1 cellular context compared by ENCODE assay signal in the genomic region with DNA sequence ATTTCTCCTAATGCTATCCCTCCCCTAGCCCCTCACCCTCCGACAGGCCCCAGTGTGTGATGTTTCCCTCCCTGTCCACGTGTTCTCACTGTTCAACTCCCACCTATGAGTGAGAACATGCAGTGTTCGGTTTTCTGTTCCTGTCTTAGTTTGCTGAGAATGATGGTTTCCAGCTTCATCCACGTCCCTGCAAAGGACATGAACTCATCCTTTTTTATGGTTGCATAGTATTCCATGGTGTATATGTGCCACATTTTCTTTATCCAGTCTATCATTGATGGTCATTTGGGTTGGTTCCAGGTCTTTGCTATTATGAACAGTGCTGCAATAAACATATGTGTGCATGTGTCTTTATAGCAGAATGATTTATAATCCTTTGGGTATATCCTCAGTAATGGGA.
TF ChIP-seq lines count a peak whose summit lies in the region.
"Not testable (repeated sequence)": the region's sequence is repeated elsewhere in the genome, so short reads cannot be mapped to it uniquely, and the experiment has no call there.

No MANE protein-coding gene starts in this region.

- not testable (repeated sequence) for TF ChIP-seq CTCF in HEK293 (tag by site-specific recombination; IDR thresholded peaks at IDR 0.05)

- CTCF ChIA-PET in HEK293 (lab: Yijun Ruan, JAX): not testable (repeated sequence)

- not testable (repeated sequence) for H3K4me1 ChIP-seq in HEK293 (ENCODE audit: control insufficient read depth, insufficient read depth, low read length)

- not testable (repeated sequence) for H3K36me3 ChIP-seq in HEK293 (ENCODE audit: control insufficient read depth in 2 of 2, insufficient read depth in 1 of 2, low read length in 2 of 2)

- H3K9me3 ChIP-seq in HEK293 (ENCODE audit: control insufficient read depth, insufficient read depth, low read depth, low read length): not testable (repeated sequence)

- not testable (repeated sequence) for H3K4me3 ChIP-seq in HEK293 (ENCODE audit: low read depth, low read length)

- H3K27ac ChIP-seq in HEK293 (ENCODE audit: extremely low read depth, low read depth, low read length): not testable (repeated sequence)

- POLR2A ChIA-PET in HEK293 (lab: Yijun Ruan, JAX): not testable (repeated sequence)

TF ChIP-seq in HEK293, 187 proteins besides CTCF, POLR2A, EP300 and RAD21:
- peak; percentile 96 for TF ChIP-seq ZNF146 (tag by site-specific recombination; IDR thresholded peaks at IDR 0.05)
- TF ChIP-seq, protein P1, sequence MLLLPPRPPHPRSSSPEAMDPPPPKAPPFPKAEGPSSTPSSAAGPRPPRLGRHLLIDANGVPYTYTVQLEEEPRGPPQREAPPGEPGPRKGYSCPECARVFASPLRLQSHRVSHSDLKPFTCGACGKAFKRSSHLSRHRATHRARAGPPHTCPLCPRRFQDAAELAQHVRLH (tag by site-specific recombination; IDR thresholded peaks at IDR 0.05): 0 out of 2 replicates have a peak, but pooled peaks have one; percentile 30
